In genomic region chr15:78754637-78755280, GRCh38 we compare ENCODE assay signal across 7 cellular contexts. TPM values are rescaled to one million over a fixed set of nuclear protein-coding genes. Genes with fewer than 3 reads are reported as not detected.
DNase-seq lines count a peak whose midpoint lies in the region; ATAC-seq, FAIRE-seq and TF ChIP-seq lines count a peak whose summit lies in the region.
"Not testable (repeated sequence)": the region's sequence is repeated elsewhere in the genome, so short reads cannot be mapped to it uniquely, and the experiment has no call there.

No MANE protein-coding gene starts in this region.

- intact Hi-C loops in K562 (cut with micrococcal nuclease), result loop anchor here (5.0 to 10.0 kb wide), 3 partner anchors 53 to 250 kb away; no protein-coding TSS in a partner anchor
- intact Hi-C loops in left ventricle myocardium superior (cut with micrococcal nuclease), result not testable (repeated sequence)
- intact Hi-C loops in gastrocnemius medialis (cut with DNase I; ENCODE audit: low total_unique reads), result loop anchor here (5.0 kb wide), 1 partner anchor 117 kb away; no protein-coding TSS in a partner anchor

- POLR2A ChIA-PET in K562 (lab: Yijun Ruan, JAX), result interaction anchor here (0.7 to 0.8 kb wide), 2 partner anchors 127 to 335 kb away, joined by 4 read pairs; no protein-coding TSS in a partner anchor

- H3K9me3 ChIP-seq in K562 (replicated peaks; ENCODE audit: control insufficient read depth, insufficient read depth, low read depth, low read length); gastrocnemius medialis: not testable (repeated sequence)

- not testable (repeated sequence) for H3K27ac ChIP-seq in K562 (ENCODE audit: extremely low read depth, low read depth, low read length)
- peak overlapping the region; percentile 42 to 71 (median 61) for H3K27ac ChIP-seq in gastrocnemius medialis

- H3K27me3 Mint-ChIP-seq in nephron (ENCODE audit: low read depth), result not testable (repeated sequence)

- not testable (repeated sequence) for H4K20me1 ChIP-seq in K562 (replicated peaks; ENCODE audit: control insufficient read depth, insufficient read depth, low read length)

- CTCF ChIA-PET in K562 (lab: Yijun Ruan, JAX; ENCODE audit: low intra/inter-chr PET ratio), result not testable (repeated sequence)

- FAIRE-seq in K562 (lab: Jason Lieb, UNC), result peak; percentile 61

- peak overlapping the region; percentile 55 to 79 (median 73) for H3K27ac Mint-ChIP-seq in nephron

- in situ Hi-C loops in K562 (cut with MboI), result not testable (repeated sequence)
- in situ Hi-C loops in gastrocnemius medialis (cut with MboI; ENCODE audit: low sequenced_read_pairs in 4 of 4), result loop anchor here in 2 of 4 donors (5.0 to 10.0 kb wide), 2 partner anchors 137 to 140 kb away; no protein-coding TSS in a partner anchor

- H3K36me3 ChIP-seq in K562 (ENCODE audit: control insufficient read depth, insufficient read depth, low read length); gastrocnemius medialis: not testable (repeated sequence)

- not testable (repeated sequence) for H3K9me3 Mint-ChIP-seq in nephron

- peaks cover 0 to 20% of the 10 kb centered on the region in 2 experiments; a peak in 2 of 5 replicates for H3K4me1 ChIP-seq in K562 (replicated peaks in 1 of 2; ENCODE audit: control insufficient read depth in 2 of 2, insufficient read depth in 2 of 2, low read length in 2 of 2)
- peaks cover 40 to 43% of the 10 kb centered on the region in 2 donors for H3K4me1 ChIP-seq in gastrocnemius medialis

- H3K27me3 ChIP-seq in K562 (ENCODE audit: control insufficient read depth in 2 of 2, insufficient read depth in 2 of 2, low read length in 2 of 2), result peaks cover 0 to 11% of the 10 kb centered on the region in 2 experiments; a peak in 2 of 5 replicates
- not testable (repeated sequence) for H3K27me3 ChIP-seq in gastrocnemius medialis

- DNase-seq in COLO668 (lab: John Stamatoyannopoulos, UW; ENCODE audit: unreplicated experiment), result peak; percentile 35
- peak; percentile 46 for DNase-seq in LHCN-M2 (ENCODE audit: low read depth)
- not testable (repeated sequence) for DNase-seq in K562 (ENCODE audit: extremely low read depth in 1 of 4, low spot score in 3 of 4); left lobe of liver (ENCODE audit: low spot score); gastrocnemius medialis
- DNase-seq in left ventricle myocardium superior, result peak; percentile 21

- not testable (repeated sequence) for TF ChIP-seq RAD21 in K562 (CRISPR knock-in tag; conservative IDR thresholded peaks at IDR 0.05 in 1 of 2, IDR thresholded peaks at IDR 0.05 in 1 of 2)

- H3K9me1 ChIP-seq in K562 (ENCODE audit: control insufficient read depth, insufficient read depth, low read length), result not testable (repeated sequence)

- peaks cover 39% of the 10 kb centered on the region for H3K4me1 Mint-ChIP-seq in nephron

- H3K4me3 ChIP-seq in K562, gastrocnemius medialis: not testable (repeated sequence)

- not testable (repeated sequence) for ATAC-seq in K562, left ventricle myocardium superior
- ATAC-seq in left lobe of liver (peak; percentile 20), gastrocnemius medialis (peak in 1 of 2 donors; percentile 21)

- 11% methylated on average over 13 of the region's 14 CpGs for WGBS in K562 (ENCODE audit: insufficient coverage, low coverage, missing lambda C conversion rate)

- not testable (repeated sequence) for H2AFZ ChIP-seq in K562 (ENCODE audit: low read depth, low read length)

- not testable (repeated sequence) for TF ChIP-seq CTCF in K562 (IDR thresholded peaks at IDR 0.05 in 2 of 3, conservative IDR thresholded peaks at IDR 0.05 in 1 of 3; ENCODE audit: insufficient read depth in 2 of 3, low read depth in 1 of 3, low read length in 3 of 3); nephron (IDR thresholded peaks at IDR 0.05; ENCODE audit: unreplicated experiment in 3 of 3); gastrocnemius medialis (IDR thresholded peaks at IDR 0.05 in 4 of 5, conservative IDR thresholded peaks at IDR 0.05 in 1 of 5)

- not testable (repeated sequence) for TF ChIP-seq EP300 in K562 (IDR thresholded peaks at IDR 0.05; ENCODE audit: low read length)

- TF ChIP-seq POLR2A in K562 (conservative IDR thresholded peaks at IDR 0.05); gastrocnemius medialis (IDR thresholded peaks at IDR 0.05): not testable (repeated sequence)

- H3K4me3 Mint-ChIP-seq in nephron, result peak overlapping the region in 1 of 3 experiments; percentile 8

- not testable (repeated sequence) for H3K4me2 ChIP-seq in K562 (ENCODE audit: insufficient read depth, low read length)

- H3K9ac ChIP-seq in K562 (ENCODE audit: insufficient read depth in 1 of 2, low read depth in 2 of 2, low read length in 2 of 2), result not testable (repeated sequence)

- H3K36me3 Mint-ChIP-seq in nephron (ENCODE audit: low read depth), result not testable (repeated sequence)

- not testable (repeated sequence) for H3K79me2 ChIP-seq in K562 (ENCODE audit: control insufficient read depth, insufficient read depth, low read length)

- BruUV-seq in K562 (replicated peaks; lab: Mats Ljungman, UMichigan), result not testable (repeated sequence)

RNA-seq across cellular contexts. Expression of gene ADAMTS7, which starts 56.5 kb away (rescaled TPM):
- total RNA-seq in LHCN-M2 (2014; rRNA removed), result 35.1 and 35.2 TPM in 2 replicates
- polyA plus RNA-seq in LHCN-M2 (2012), result 23.6 TPM
- total RNA-seq in K562 (2011; cell fraction: chromatin; rRNA removed; ENCODE audit: low replicate concordance), result 0.76 TPM in 1 of 2 replicates, not detected in the other
- 0.13 and 0.50 TPM in 2 replicates for total RNA-seq in K562 (2011; cell fraction: nucleolus; rRNA removed)
- total RNA-seq in K562 (2011; cell fraction: nucleoplasm; rRNA removed), result 0.31 TPM in 1 of 2 replicates, not detected in the other
- not detected in 2 replicates for total RNA-seq in K562 (2014; rRNA removed)
- total RNA-seq in K562 (2014; rRNA removed; fragmentation: Illumina TruSeq; extraction: Trizol), result not detected in 2 replicates
- total RNA-seq in K562 (2015; rRNA removed; fragmentation: Illumina TruSeq; extraction: Trizol), result not detected in 2 replicates
- total RNA-seq in K562 (2021), result 0.07 and 0.13 TPM in 2 replicates
- 0.12 TPM in 1 of 2 replicates, not detected in the other for polyA plus RNA-seq in K562 (2011; rRNA removed)
- polyA plus RNA-seq in K562 (2011; cell fraction: cytosol; rRNA removed), result 0.06 and 0.09 TPM in 2 replicates
- polyA plus RNA-seq in K562 (2011; cell fraction: nucleus; rRNA removed), result 0.11 and 0.13 TPM in 2 replicates
- 0.03 and 0.21 TPM in 2 replicates for polyA plus RNA-seq in K562 (2012)
- not detected in 2 replicates for polyA plus RNA-seq in K562 (2014; fragmentation: Illumina TruSeq; extraction: Trizol)
- not detected for polyA plus RNA-seq in K562 (2014; fragmentation: Nextera tagmentation; extraction: Ambion mirVana)
- polyA plus RNA-seq in K562 (2014; rRNA removed), result 0.05 TPM in 1 of 2 replicates, not detected in the other
- polyA minus RNA-seq in K562 (2011; rRNA and poly(A)+ RNA removed), result 0.12 and 0.18 TPM in 2 replicates
- polyA minus RNA-seq in K562 (2011; cell fraction: cytosol; rRNA and poly(A)+ RNA removed), result not detected in 2 replicates
- polyA minus RNA-seq in K562 (2011; cell fraction: nucleus; rRNA and poly(A)+ RNA removed), result 0.13 and 0.22 TPM in 2 replicates
- total RNA-seq in left ventricle myocardium superior, result 37.9 TPM
- total RNA-seq in left lobe of liver, result 0.86 TPM
- total RNA-seq in gastrocnemius medialis, result 1 to 10 TPM in 1 of 4 donors, under 1 TPM in 3; 0.42 to 1.1 (median 0.76) TPM

Comparison
In these comparisons a context has a peak if more than half of its experiments do, and no peak if none do; other contexts are left out.
1. RNA of gene ADAMTS7, which starts 56.5 kb away (total RNA-seq): 37.9 TPM in left ventricle myocardium superior (single experiment) and 35.1 to 35.2 TPM in LHCN-M2; 0.86 TPM in left lobe of liver (single experiment), 0.42 to 1.1 TPM in gastrocnemius medialis and 0.07 to 0.76 TPM in K562; every median in the first group is over 10 times any median in the second.